ENCODE assay signal across 9 cellular contexts in the genomic region with DNA sequence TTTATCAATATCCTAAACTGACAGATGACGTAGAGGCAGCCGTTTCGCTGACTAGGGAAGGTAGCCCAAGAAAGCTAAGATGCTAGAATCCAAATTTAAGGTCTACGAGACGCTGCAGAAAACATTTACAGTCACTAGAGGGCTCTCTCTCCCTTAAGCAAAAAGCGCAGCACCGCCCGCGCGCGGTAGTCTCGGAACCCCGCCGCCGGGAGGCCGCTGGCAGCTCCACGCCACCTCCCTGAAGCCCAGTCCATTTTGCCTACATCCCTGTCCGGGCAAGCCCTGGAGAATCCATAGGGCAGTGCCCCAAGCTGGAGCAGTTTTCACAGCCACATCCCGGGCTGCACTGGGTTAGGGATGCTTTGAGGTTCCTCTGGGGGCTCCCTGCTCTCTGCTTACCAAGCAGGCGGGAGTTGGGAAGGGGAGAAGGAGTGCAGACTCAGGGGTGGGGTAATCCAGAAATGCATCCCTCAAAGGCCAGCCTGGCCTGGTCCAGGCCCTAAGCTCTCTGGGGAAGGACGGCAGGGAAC. TPM values are rescaled to one million over a fixed set of nuclear protein-coding genes. Genes with fewer than 3 reads are reported as not detected.
A peak's percentile ranks its signal among the peaks of the same experiment; 100 is the strongest.
DNase-seq lines count a peak whose midpoint lies in the region; ATAC-seq and TF ChIP-seq lines count a peak whose summit lies in the region.
"Had no signal": no experiment of that assay in that cellular context is flagged by ENCODE, and none has a peak within 500 bp of the region (broad histone marks: within the 10 kb centered on the region; RNA-seq: fewer than 3 reads in every experiment).

No MANE protein-coding gene starts in this region.

- H3K9me2 ChIP-seq in SU-DHL-6 (replicated peaks; ENCODE audit: insufficient read depth, low read length): no peaks in the 10 kb centered on the region

- TF ChIP-seq CTCF in GM12865 (IDR thresholded peaks at IDR 0.05; ENCODE audit: insufficient read depth, low read depth, low read length, missing control alignments) (peak; percentile 78), SU-DHL-6 (IDR thresholded peaks at IDR 0.05; ENCODE audit: insufficient read depth, low read length, poor library complexity, severe bottlenecking) (peak; percentile 71), adrenal gland (IDR thresholded peaks at IDR 0.05) (peak; percentile 68 to 82 (median 78)), left ventricle myocardium inferior (IDR thresholded peaks at IDR 0.05; ENCODE audit: borderline replicate concordance) (peak; percentile 86), psoas muscle (IDR thresholded peaks at IDR 0.05) (peak; percentile 81)

- H2AFZ ChIP-seq in SU-DHL-6 (ENCODE audit: low read depth, low read length, severe bottlenecking): no peak overlapping the region

- WGBS in adrenal gland, 4 donors: 2 to 6% (median 3%) methylated on average over 6 to 21 of the region's 21 CpGs
- 1 to 2% (median 2%) methylated on average over 21 of the region's 21 CpGs for WGBS in psoas muscle, 3 donors

- no peak overlapping the region for H3K4me2 ChIP-seq in SU-DHL-6 (ENCODE audit: low read depth, low read length, poor library complexity, severe bottlenecking)

- no peaks in the 10 kb centered on the region for H3K79me2 ChIP-seq in SU-DHL-6 (ENCODE audit: insufficient read depth, low read length)

- no peaks in the 10 kb centered on the region for H4K20me1 ChIP-seq in SU-DHL-6 (ENCODE audit: low read depth, low read length)

- H3K4me1 ChIP-seq in adrenal gland (replicated peaks in 1 of 2) (peaks cover 14 to 28% of the 10 kb centered on the region in 2 donors), left ventricle myocardium inferior (peaks cover 39% of the 10 kb centered on the region), psoas muscle (peaks cover 18% of the 10 kb centered on the region)

- no peaks in the 10 kb centered on the region for H3K36me3 ChIP-seq in SU-DHL-6 (ENCODE audit: low read length)
- H3K36me3 ChIP-seq in adrenal gland (replicated peaks in 1 of 2): no peaks in the 10 kb centered on the region
- H3K36me3 ChIP-seq in left ventricle myocardium inferior: no peaks in the 10 kb centered on the region
- no peaks in the 10 kb centered on the region for H3K36me3 ChIP-seq in psoas muscle (ENCODE audit: insufficient read depth in 1 of 2, low read depth in 1 of 2)

- intact Hi-C loops in adrenal gland (cut with DNase I) (loop anchor here (2.0 kb wide), 1 partner anchor 96 kb away; no protein-coding TSS in a partner anchor), left ventricle myocardium inferior (cut with micrococcal nuclease) (loop anchor here (5.0 kb wide), 1 partner anchor 96 kb away; no protein-coding TSS in a partner anchor), psoas muscle (cut with DNase I) (loop anchor here (1.0 to 10.0 kb wide), 6 partner anchors 76 to 171 kb away; no protein-coding TSS in a partner anchor)

- TF ChIP-seq POLR2A in adrenal gland (IDR thresholded peaks at IDR 0.05): no peak

- no peaks in the 10 kb centered on the region for H3F3A ChIP-seq in SU-DHL-6 (ENCODE audit: insufficient read depth)

- DNase-seq in GM12865 (ENCODE audit: low read depth) (peak; percentile 77), NCI-H1436 (lab: John Stamatoyannopoulos, UW) (peak; percentile 78), adrenal gland (peak; percentile 55 to 84 (median 64)), left ventricle myocardium inferior (peak; percentile 60), psoas muscle (peak; percentile 68 to 83)

- H3K27ac ChIP-seq in SU-DHL-6 (ENCODE audit: low read depth, low read length) (no peak overlapping the region), adrenal gland (no peak overlapping the region), left ventricle myocardium inferior (replicated peaks) (no peak overlapping the region), psoas muscle (no peak overlapping the region)

- ATAC-seq in psoas muscle (peak; percentile 78 to 92 (median 86)), HG03520 (IDR thresholded peaks at IDR 0.05; ENCODE audit: unreplicated experiment) (no peak), HG03571 (IDR thresholded peaks at IDR 0.05; ENCODE audit: unreplicated experiment) (no peak)

- H3K9me3 ChIP-seq in SU-DHL-6 (ENCODE audit: insufficient read depth, low read length): no peaks in the 10 kb centered on the region
- no peaks in the 10 kb centered on the region for H3K9me3 ChIP-seq in adrenal gland (replicated peaks in 1 of 3)
- H3K9me3 ChIP-seq in left ventricle myocardium inferior (replicated peaks): no peaks in the 10 kb centered on the region
- H3K9me3 ChIP-seq in psoas muscle: no peaks in the 10 kb centered on the region

- no peaks in the 10 kb centered on the region for H3K27me3 ChIP-seq in SU-DHL-6 (ENCODE audit: low read length)
- peaks cover 62% of the 10 kb centered on the region for H3K27me3 ChIP-seq in adrenal gland
- H3K27me3 ChIP-seq in left ventricle myocardium inferior (ENCODE audit: low read depth): peaks cover 100% of the 10 kb centered on the region
- peaks cover 0 to 75% (median 37%) of the 10 kb centered on the region in 3 donors for H3K27me3 ChIP-seq in psoas muscle (ENCODE audit: insufficient read depth in 3 of 3, low read length in 2 of 3)

- H3K9ac ChIP-seq in SU-DHL-6 (ENCODE audit: low read length): no peak overlapping the region

- H3K4me3 ChIP-seq in GM12865 (ENCODE audit: low read depth, low read length) (no peak overlapping the region), SU-DHL-6 (ENCODE audit: insufficient read depth, low read length, poor library complexity, severe bottlenecking) (no peak overlapping the region), adrenal gland (no peak overlapping the region), left ventricle myocardium inferior (peak overlapping the region; percentile 27), psoas muscle (no peak overlapping the region)

RNA-seq across cellular contexts. Expression of gene DPYSL5, which starts 1.5 kb away (rescaled TPM):
- 1 to 10 TPM in 1 of 8 donors, under 1 TPM in 3, not detected in 4; 0.34 to 1.5 (median 0.60) TPM for total RNA-seq in adrenal gland
- polyA plus RNA-seq in adrenal gland: 1 to 10 TPM in 2 of 3 donors, under 1 TPM in 1; 0.37 to 1.6 (median 1.0) TPM
- not detected for total RNA-seq in left ventricle myocardium inferior
- under 1 TPM in 2 of 4 donors, not detected in 2; 0.07 to 0.39 TPM for total RNA-seq in psoas muscle
- polyA plus RNA-seq in psoas muscle: under 1 TPM in 2 of 3 donors, not detected in 1; 0.03 to 0.09 TPM
- total RNA-seq: subcutaneous adipose tissue had no signal

Comparison
In these comparisons a context has a peak if more than half of its experiments do, and no peak if none do; other contexts are left out.
1. ATAC-seq: peak in psoas muscle (4 of 4); none in HG03520 (single experiment) and HG03571 (single experiment).
2. Peak in every context shown above with its lines, with median percentiles within 50 percentile points of each other: DNase-seq and CTCF ChIP-seq.